In the genomic region with DNA sequence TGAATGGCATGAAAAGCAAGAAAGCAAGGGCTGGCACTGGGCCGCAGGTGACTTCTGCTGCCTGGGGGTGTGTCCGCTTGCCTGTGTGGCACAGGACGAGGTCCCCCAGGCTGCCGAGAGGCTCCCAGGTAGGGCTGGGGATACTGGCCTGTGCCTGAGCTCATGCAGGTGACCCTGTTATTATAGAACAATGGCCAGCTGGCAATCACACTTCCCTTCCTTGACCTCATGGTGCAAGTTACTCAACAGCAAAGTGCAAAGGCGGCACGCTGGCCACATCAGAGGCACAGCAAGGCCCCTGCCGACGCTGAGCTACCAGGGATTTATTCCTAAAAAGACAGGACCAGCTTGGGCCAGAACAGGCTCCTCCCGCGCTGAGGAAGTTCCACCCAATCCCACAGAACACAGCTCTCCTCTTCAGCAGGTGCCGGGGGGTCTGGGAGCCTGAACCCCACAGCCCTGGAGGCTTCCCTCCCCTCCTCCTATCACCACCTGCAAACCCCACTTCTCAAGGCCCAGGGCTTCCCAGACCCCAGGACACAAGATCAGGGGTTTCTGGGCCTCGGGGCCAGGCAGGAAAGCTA, we compare ENCODE assay signal across 1 cellular context.
TF ChIP-seq lines count a peak whose summit lies in the region.

No MANE protein-coding gene starts in this region.

TF ChIP-seq in IMR-90, 13 proteins besides CTCF, POLR2A, EP300 and RAD21:
- no peak for TF ChIP-seq CEBPB (IDR thresholded peaks at IDR 0.05; ENCODE audit: low read depth, low read length)
- TF ChIP-seq, protein P1, sequence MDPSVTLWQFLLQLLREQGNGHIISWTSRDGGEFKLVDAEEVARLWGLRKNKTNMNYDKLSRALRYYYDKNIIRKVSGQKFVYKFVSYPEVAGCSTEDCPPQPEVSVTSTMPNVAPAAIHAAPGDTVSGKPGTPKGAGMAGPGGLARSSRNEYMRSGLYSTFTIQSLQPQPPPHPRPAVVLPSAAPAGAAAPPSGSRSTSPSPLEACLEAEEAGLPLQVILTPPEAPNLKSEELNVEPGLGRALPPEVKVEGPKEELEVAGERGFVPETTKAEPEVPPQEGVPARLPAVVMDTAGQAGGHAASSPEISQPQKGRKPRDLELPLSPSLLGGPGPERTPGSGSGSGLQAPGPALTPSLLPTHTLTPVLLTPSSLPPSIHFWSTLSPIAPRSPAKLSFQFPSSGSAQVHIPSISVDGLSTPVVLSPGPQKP (IDR thresholded peaks at IDR 0.05; ENCODE audit: borderline replicate concordance, low read depth, low read length) = no peak
- no peak for TF ChIP-seq SMC3 (IDR thresholded peaks at IDR 0.05; ENCODE audit: low read depth, low read length)
- no peak for TF ChIP-seq FOS (IDR thresholded peaks at IDR 0.05; ENCODE audit: low read depth, low read length)
- no peak for TF ChIP-seq CHD1 (IDR thresholded peaks at IDR 0.05; ENCODE audit: low read depth, low read length)
- no peak for TF ChIP-seq MXI1 (IDR thresholded peaks at IDR 0.05; ENCODE audit: borderline replicate concordance, low read depth, low read length)
- no peak for TF ChIP-seq MAFK (IDR thresholded peaks at IDR 0.05; ENCODE audit: low read depth, low read length)
- TF ChIP-seq MAZ (IDR thresholded peaks at IDR 0.05; ENCODE audit: borderline replicate concordance, low read depth, low read length) = no peak
- TF ChIP-seq RFX5 (IDR thresholded peaks at IDR 0.05; ENCODE audit: low read depth, low read length) = no peak
- TF ChIP-seq, protein P2, sequence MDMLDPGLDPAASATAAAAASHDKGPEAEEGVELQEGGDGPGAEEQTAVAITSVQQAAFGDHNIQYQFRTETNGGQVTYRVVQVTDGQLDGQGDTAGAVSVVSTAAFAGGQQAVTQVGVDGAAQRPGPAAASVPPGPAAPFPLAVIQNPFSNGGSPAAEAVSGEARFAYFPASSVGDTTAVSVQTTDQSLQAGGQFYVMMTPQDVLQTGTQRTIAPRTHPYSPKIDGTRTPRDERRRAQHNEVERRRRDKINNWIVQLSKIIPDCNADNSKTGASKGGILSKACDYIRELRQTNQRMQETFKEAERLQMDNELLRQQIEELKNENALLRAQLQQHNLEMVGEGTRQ (IDR thresholded peaks at IDR 0.05; ENCODE audit: low read depth, low read length) = no peak
- no peak for TF ChIP-seq NFE2L2 (IDR thresholded peaks at IDR 0.05; ENCODE audit: low read depth, low read length)
- TF ChIP-seq RCOR1 (IDR thresholded peaks at IDR 0.05; ENCODE audit: insufficient replicate concordance, low read length) = no peak
- TF ChIP-seq BHLHE40 (IDR thresholded peaks at IDR 0.05; ENCODE audit: low read depth, low read length) = no peak
